ENCODE assay signal across 1 cellular context in genomic region chr6:26550250-26550993, GRCh38.
TF ChIP-seq lines count a peak whose summit lies in the region.

No MANE protein-coding gene starts in this region.

TF ChIP-seq in K562, 482 proteins besides CTCF, POLR2A, EP300 and RAD21 (continued from another document):
- TF ChIP-seq ZBTB12 (CRISPR knock-in tag; IDR thresholded peaks at IDR 0.05), result no peak; the same call in 1 of the 2 replicates
